30 cellular contexts compared by ENCODE assay signal in genomic region chr12:62512901-62513300, GRCh38.
"Had no signal": no experiment of that assay in that cellular context is flagged by ENCODE, and none has a peak within 500 bp of the region (broad histone marks: within the 10 kb centered on the region; RNA-seq: fewer than 3 reads in every experiment).

No MANE protein-coding gene starts in this region.

- H3K4me3 Mint-ChIP-seq: activated CD4-positive, alpha-beta memory T cell treated with anti-CD3 and anti-CD28 coated beads for 36 hours; activated CD4-positive, alpha-beta T cell treated with anti-CD3 and anti-CD28 coated beads for 36 hours; activated CD4-positive, alpha-beta T cell treated with anti-CD3 and anti-CD28 coated beads, Interleukin-2, amount 10 ng/mL, durations not matched to agents 24 days and 14 days; activated naive CD4-positive, alpha-beta T cell treated with anti-CD3 and anti-CD28 coated beads, Interleukin-2, amount 10 ng/mL, durations not matched to agents 7 days and 5 days; activated naive CD8-positive, alpha-beta T cell treated with anti-CD3 and anti-CD28 coated beads, Interleukin-2, amount 10 ng/mL, durations not matched to agents 7 days and 5 days; activated T-cell treated with anti-CD3 and anti-CD28 coated beads, Interleukin-2, amount 50 U/mL, for 24 hours; activated T-cell treated with anti-CD3 and anti-CD28 coated beads, Interleukin-2, amount 50 U/mL, for 72 hours; brain; T-helper 17 cell; T-helper 2 cell treated with Interferon-gamma antibody and Interleukin-4, amounts not matched to agents 5 μg/mL and 100 μg/mL, for 36 hours had no signal

- H3K9me3 ChIP-seq: ascending aorta, breast epithelium, colonic mucosa had no signal

- H3K27ac ChIP-seq: ascending aorta, breast epithelium, cardiac muscle cell, colonic mucosa, WERI-Rb-1 had no signal

- H3K4me3 ChIP-seq: ascending aorta, breast epithelium, cardiac muscle cell, colonic mucosa had no signal

- H3K27me3 ChIP-seq: ascending aorta, breast epithelium, cardiac muscle cell, colonic mucosa had no signal

- H3K27ac Mint-ChIP-seq: activated CD4-positive, alpha-beta memory T cell treated with anti-CD3 and anti-CD28 coated beads for 36 hours; activated CD4-positive, alpha-beta T cell treated with anti-CD3 and anti-CD28 coated beads for 36 hours; activated CD4-positive, alpha-beta T cell treated with anti-CD3 and anti-CD28 coated beads, Interleukin-2, amount 10 ng/mL, durations not matched to agents 24 days and 14 days; activated naive CD4-positive, alpha-beta T cell treated with anti-CD3 and anti-CD28 coated beads, Interleukin-2, amount 10 ng/mL, durations not matched to agents 7 days and 5 days; activated naive CD4-positive, alpha-beta T cell treated with anti-CD3 and anti-CD28 coated beads, Interleukin-2, amount 50 U/mL, for 72 hours; activated naive CD8-positive, alpha-beta T cell treated with anti-CD3 and anti-CD28 coated beads, Interleukin-2, amount 10 ng/mL, durations not matched to agents 7 days and 5 days; activated T-cell treated with anti-CD3 and anti-CD28 coated beads, Interleukin-2, amount 50 U/mL, for 24 hours; activated T-cell treated with anti-CD3 and anti-CD28 coated beads, Interleukin-2, amount 50 U/mL, for 72 hours; brain; T-helper 17 cell; T-helper 2 cell treated with Interferon-gamma antibody and Interleukin-4, amounts not matched to agents 5 μg/mL and 100 μg/mL, for 36 hours had no signal

- ATAC-seq: activated CD4-positive, alpha-beta T cell treated with anti-CD3 and anti-CD28 coated beads for 36 hours; activated naive CD4-positive, alpha-beta T cell treated with anti-CD3 and anti-CD28 coated beads, Interleukin-2, amount 50 U/mL, for 72 hours; activated T-cell treated with anti-CD3 and anti-CD28 coated beads, Interleukin-2, amount 50 U/mL, for 72 hours; esophagus mucosa; T-helper 17 cell had no signal

- H3K36me3 ChIP-seq: breast epithelium, colonic mucosa had no signal

- DNase-seq: activated CD4-positive, alpha-beta memory T cell treated with anti-CD3 and anti-CD28 coated beads for 36 hours; activated CD4-positive, alpha-beta T cell treated with anti-CD3 and anti-CD28 coated beads for 36 hours; activated CD4-positive, alpha-beta T cell treated with anti-CD3 and anti-CD28 coated beads, Interleukin-2, amount 10 ng/mL, durations not matched to agents 24 days and 14 days; activated CD4-positive, CD25-positive, alpha-beta regulatory T cell; activated CD4-positive, CD25-positive, alpha-beta regulatory T cell treated with anti-CD3 and anti-CD28 coated beads, Interleukin-2, amount 50 U/mL, for 72 hours; activated CD8-positive, alpha-beta memory T cell treated with anti-CD3 and anti-CD28 coated beads, Interleukin-2, amount 50 U/mL, for 48 hours; activated gamma-delta T cell; activated naive CD4-positive, alpha-beta T cell; activated naive CD4-positive, alpha-beta T cell treated with anti-CD3 and anti-CD28 coated beads, Interleukin-2, amount 10 ng/mL, durations not matched to agents 7 days and 5 days; activated naive CD8-positive, alpha-beta T cell treated with anti-CD3 and anti-CD28 coated beads, Interleukin-2, amount 10 ng/mL, durations not matched to agents 7 days and 5 days; activated T-cell treated with anti-CD3 and anti-CD28 coated beads for 4 hours; activated T-cell treated with anti-CD3 and anti-CD28 coated beads, Interleukin-2, amount 50 U/mL, for 24 hours; activated T-cell treated with anti-CD3 and anti-CD28 coated beads, Interleukin-2, amount 50 U/mL, for 72 hours; central memory CD4-positive, alpha-beta T cell; cerebellar nuclear complex; colonic mucosa; effector CD8-positive, alpha-beta T cell; foreskin fibroblast; head of caudate nucleus; T-helper 1 cell; T-helper 17 cell; T1000; WERI-Rb-1 had no signal

- H3K27me3 Mint-ChIP-seq: activated CD4-positive, alpha-beta memory T cell treated with anti-CD3 and anti-CD28 coated beads for 36 hours; activated CD4-positive, alpha-beta T cell treated with anti-CD3 and anti-CD28 coated beads for 36 hours; activated CD4-positive, alpha-beta T cell treated with anti-CD3 and anti-CD28 coated beads, Interleukin-2, amount 10 ng/mL, durations not matched to agents 24 days and 14 days; activated naive CD4-positive, alpha-beta T cell treated with anti-CD3 and anti-CD28 coated beads, Interleukin-2, amount 10 ng/mL, durations not matched to agents 7 days and 5 days; activated naive CD8-positive, alpha-beta T cell treated with anti-CD3 and anti-CD28 coated beads, Interleukin-2, amount 10 ng/mL, durations not matched to agents 7 days and 5 days; activated T-cell treated with anti-CD3 and anti-CD28 coated beads, Interleukin-2, amount 50 U/mL, for 24 hours; brain; T-helper 17 cell had no signal

- H3K4me1 ChIP-seq: ascending aorta, breast epithelium, colonic mucosa had no signal

- H3K4me1 Mint-ChIP-seq: brain, T-helper 17 cell had no signal
